ENCODE assay signal across 13 cellular contexts in genomic region chr20:41475507-41475906, GRCh38.
DNase-seq lines count a peak whose midpoint lies in the region; ATAC-seq, FAIRE-seq and TF ChIP-seq lines count a peak whose summit lies in the region.
"Had no signal": no experiment of that assay in that cellular context is flagged by ENCODE, and none has a peak within 500 bp of the region (broad histone marks: within the 10 kb centered on the region; RNA-seq: fewer than 3 reads in every experiment).

No MANE protein-coding gene starts in this region.

- POLR2A ChIA-PET in activated CD8-positive, alpha-beta T cell treated with anti-CD3 and anti-CD28 coated beads for 36 hours (lab: Charles Lee), result no interaction called here
- POLR2A ChIA-PET in activated CD8-positive, alpha-beta T cell treated with anti-CD3 and anti-CD28 coated beads, Interleukin-2, amount 10 ng/mL, durations not matched to agents 7 days and 5 days (lab: Charles Lee), result no interaction called here
- POLR2A ChIA-PET in HepG2 (lab: Yijun Ruan, JAX), result no interaction called here

- H3K36me3 ChIP-seq in HepG2 (replicated peaks in 1 of 2; ENCODE audit: control insufficient read depth in 1 of 2, insufficient read depth in 2 of 2, low read length in 2 of 2) (peaks cover 12 to 58% of the 10 kb centered on the region in 2 experiments), stomach (peaks cover 6 to 54% (median 39%) of the 10 kb centered on the region in 4 donors)

- in situ Hi-C loops in astrocyte of the spinal cord (cut with HindIII; ENCODE audit: low sequenced_read_pairs), result no loop called here
- in situ Hi-C loops in HepG2 (cut with HindIII; ENCODE audit: extremely low pct_ligation_motif_present, low pct_unique_long_range_greater_than_20kb), result no loop called here

- no peaks in the 10 kb centered on the region for H3K9me3 Mint-ChIP-seq in activated CD8-positive, alpha-beta T cell treated with anti-CD3 and anti-CD28 coated beads for 36 hours
- H3K9me3 Mint-ChIP-seq in activated CD8-positive, alpha-beta T cell treated with anti-CD3 and anti-CD28 coated beads, Interleukin-2, amount 10 ng/mL, durations not matched to agents 7 days and 5 days (ENCODE audit: insufficient read depth), result no peaks in the 10 kb centered on the region

- TF ChIP-seq RAD21 in HepG2 (CRISPR knock-in tag; IDR thresholded peaks at IDR 0.05), result no peak

- H4K20me1 ChIP-seq in HepG2 (ENCODE audit: insufficient read depth, low read length), result no peaks in the 10 kb centered on the region

- H3K4me3 ChIP-seq in astrocyte of the spinal cord (ENCODE audit: low read depth, low read length), result no peak overlapping the region
- no peak overlapping the region for H3K4me3 ChIP-seq in HepG2 (replicated peaks in 1 of 3; ENCODE audit: insufficient read depth in 1 of 3, low read depth in 2 of 3, low read length in 3 of 3)
- no peak overlapping the region for H3K4me3 ChIP-seq in stomach
- H3K4me3 ChIP-seq: lower lobe of right lung had no signal

- intact Hi-C loops in activated CD8-positive, alpha-beta T cell treated with anti-CD3 and anti-CD28 coated beads for 36 hours (cut with micrococcal nuclease), result no loop called here
- intact Hi-C loops in HepG2 (cut with micrococcal nuclease; ENCODE audit: unreplicated experiment) (no loop called here), stomach (cut with DNase I; ENCODE audit: low total_unique reads) (no loop called here)

- H3K4me2 ChIP-seq in HepG2 (ENCODE audit: low read depth, low read length), result no peak overlapping the region

- peaks cover 24% of the 10 kb centered on the region for H3K4me1 Mint-ChIP-seq in activated CD8-positive, alpha-beta T cell treated with anti-CD3 and anti-CD28 coated beads for 36 hours (ENCODE audit: low read depth)
- H3K4me1 Mint-ChIP-seq in activated CD8-positive, alpha-beta T cell treated with anti-CD3 and anti-CD28 coated beads, Interleukin-2, amount 10 ng/mL, durations not matched to agents 7 days and 5 days (ENCODE audit: low read depth), result peaks cover 24% of the 10 kb centered on the region
- H3K4me1 Mint-ChIP-seq in T-helper 17 cell, result peaks cover 17% of the 10 kb centered on the region

- no peak for TF ChIP-seq POLR2A in HepG2 (IDR thresholded peaks at IDR 0.05; ENCODE audit: insufficient read depth in 1 of 2, low read depth in 2 of 2, low read length in 2 of 2)
- TF ChIP-seq POLR2A in stomach (IDR thresholded peaks at IDR 0.05), result no peak

- CTCF ChIA-PET in activated CD8-positive, alpha-beta T cell treated with anti-CD3 and anti-CD28 coated beads for 36 hours (lab: Charles Lee), result no interaction called here
- CTCF ChIA-PET in activated CD8-positive, alpha-beta T cell treated with anti-CD3 and anti-CD28 coated beads, Interleukin-2, amount 10 ng/mL, durations not matched to agents 7 days and 5 days (lab: Charles Lee), result no interaction called here
- CTCF ChIA-PET in HepG2 (lab: Yijun Ruan, JAX; ENCODE audit: low intra/inter-chr PET ratio, low total read pairs), result no interaction called here

- H3K27me3 ChIP-seq in HepG2 (ENCODE audit: control insufficient read depth in 1 of 2, insufficient read depth in 2 of 2, low read length in 2 of 2), result no peaks in the 10 kb centered on the region
- H3K27me3 ChIP-seq in stomach, result no peaks in the 10 kb centered on the region

- H3K36me3 Mint-ChIP-seq in activated CD8-positive, alpha-beta T cell treated with anti-CD3 and anti-CD28 coated beads for 36 hours (ENCODE audit: low read depth), result peaks cover 21% of the 10 kb centered on the region
- H3K36me3 Mint-ChIP-seq in activated CD8-positive, alpha-beta T cell treated with anti-CD3 and anti-CD28 coated beads, Interleukin-2, amount 10 ng/mL, durations not matched to agents 7 days and 5 days (ENCODE audit: low read depth), result peaks cover 28% of the 10 kb centered on the region
- H3K36me3 Mint-ChIP-seq in T-helper 17 cell (ENCODE audit: low read depth), result peaks cover 21% of the 10 kb centered on the region

- H3K27me3 Mint-ChIP-seq in activated CD8-positive, alpha-beta T cell treated with anti-CD3 and anti-CD28 coated beads for 36 hours, result no peaks in the 10 kb centered on the region
- H3K27me3 Mint-ChIP-seq in activated CD8-positive, alpha-beta T cell treated with anti-CD3 and anti-CD28 coated beads, Interleukin-2, amount 10 ng/mL, durations not matched to agents 7 days and 5 days (ENCODE audit: low read depth), result no peaks in the 10 kb centered on the region
- no peaks in the 10 kb centered on the region for H3K27me3 Mint-ChIP-seq in T-helper 17 cell

- no peak overlapping the region for H2AFZ ChIP-seq in HepG2 (ENCODE audit: low read length)

- TF ChIP-seq EP300 in HepG2 (IDR thresholded peaks at IDR 0.05; ENCODE audit: low read depth in 2 of 2, low read length in 2 of 2), result no peak
- no peak for TF ChIP-seq EP300 in HepG2 (CRISPR knock-in tag; IDR thresholded peaks at IDR 0.05; ENCODE audit: borderline replicate concordance)
- no peak for TF ChIP-seq EP300 in stomach (IDR thresholded peaks at IDR 0.05)

- no peak for ATAC-seq in activated CD8-positive, alpha-beta T cell treated with anti-CD3 and anti-CD28 coated beads for 36 hours
- no peak for ATAC-seq in activated CD8-positive, alpha-beta T cell treated with anti-CD3 and anti-CD28 coated beads, Interleukin-2, amount 10 ng/mL, durations not matched to agents 7 days and 5 days
- ATAC-seq in HepG2, result no peak
- ATAC-seq in T-helper 17 cell, result no peak

- no peak overlapping the region for H3K4me3 Mint-ChIP-seq in activated CD8-positive, alpha-beta T cell treated with anti-CD3 and anti-CD28 coated beads for 36 hours
- H3K4me3 Mint-ChIP-seq in activated CD8-positive, alpha-beta T cell treated with anti-CD3 and anti-CD28 coated beads, Interleukin-2, amount 10 ng/mL, durations not matched to agents 7 days and 5 days, result no peak overlapping the region
- no peak overlapping the region for H3K4me3 Mint-ChIP-seq in T-helper 17 cell

- DNase-seq in activated CD8-positive, alpha-beta T cell treated with anti-CD3 and anti-CD28 coated beads for 36 hours, result no peak
- no peak for DNase-seq in activated CD8-positive, alpha-beta T cell treated with anti-CD3 and anti-CD28 coated beads, Interleukin-2, amount 10 ng/mL, durations not matched to agents 7 days and 5 days
- DNase-seq in astrocyte of the spinal cord (ENCODE audit: low read depth, low spot score), result peak; percentile 5
- DNase-seq in HepG2 (ENCODE audit: low spot score), result no peak
- DNase-seq in stomach, result no peak
- DNase-seq in stimulated activated CD4-positive, alpha-beta T cell treated with anti-CD3 and anti-CD28 coated beads, Interleukin-2, amount 100 ng/mL, for 48 hours, result no peak
- no peak for DNase-seq in T-helper 17 cell
- DNase-seq in NCI-H2107 (lab: John Stamatoyannopoulos, UW), result no peak
- DNase-seq: hippocampal formation, lower lobe of right lung, NCI-H187 treated with DMSO at 0.1 percent for 48 hours had no signal

- 100% methylated on average over 1 of the region's 1 CpG for WGBS in HepG2 (ENCODE audit: low lambda C conversion rate)
- WGBS in stomach, 5 donors, result 31 to 48% (median 38%) methylated on average over 1 of the region's 1 CpG

- H3K79me2 ChIP-seq in HepG2 (ENCODE audit: insufficient read depth, low read length), result no peaks in the 10 kb centered on the region

- no peak overlapping the region for H3K27ac ChIP-seq in HepG2 (ENCODE audit: extremely low read length, insufficient read depth, low read length)
- peak overlapping the region in 3 of 5 donors; percentile 24 to 57 (median 43) for H3K27ac ChIP-seq in stomach
- H3K27ac ChIP-seq: lower lobe of right lung had no signal

- FAIRE-seq in HepG2 (lab: Jason Lieb, UNC), result no peak
- FAIRE-seq: bronchial epithelial cell, endometrium had no signal

- no peak overlapping the region for H3K9ac ChIP-seq in HepG2 (ENCODE audit: insufficient read depth, low read depth, low read length)

- peaks cover 8% of the 10 kb centered on the region for H3K4me1 ChIP-seq in HepG2 (ENCODE audit: insufficient read depth, low read length)
- peaks cover 0 to 24% (median 15%) of the 10 kb centered on the region in 4 donors for H3K4me1 ChIP-seq in stomach

- H3K9me3 ChIP-seq in HepG2 (ENCODE audit: low read length) (no peaks in the 10 kb centered on the region), stomach (no peaks in the 10 kb centered on the region), T-helper 17 cell (ENCODE audit: control insufficient read depth, low read length, poor library complexity, severe bottlenecking) (no peaks in the 10 kb centered on the region)
- H3K9me3 ChIP-seq: lower lobe of right lung had no signal

- H3K27ac Mint-ChIP-seq in activated CD8-positive, alpha-beta T cell treated with anti-CD3 and anti-CD28 coated beads for 36 hours, result peak overlapping the region; percentile 35
- H3K27ac Mint-ChIP-seq in activated CD8-positive, alpha-beta T cell treated with anti-CD3 and anti-CD28 coated beads, Interleukin-2, amount 10 ng/mL, durations not matched to agents 7 days and 5 days, result no peak overlapping the region
- no peak overlapping the region for H3K27ac Mint-ChIP-seq in T-helper 17 cell

- BruUV-seq in HepG2 (replicated peaks; lab: Mats Ljungman, UMichigan), result no TSS peak

- no peak for TF ChIP-seq CTCF in activated CD8-positive, alpha-beta T cell treated with anti-CD3 and anti-CD28 coated beads for 36 hours (IDR thresholded peaks at IDR 0.05)
- TF ChIP-seq CTCF in astrocyte of the spinal cord (IDR thresholded peaks at IDR 0.05; ENCODE audit: low read depth, low read length), result no peak
- TF ChIP-seq CTCF in HepG2 (CRISPR knock-in tag; IDR thresholded peaks at IDR 0.05), result no peak
- TF ChIP-seq CTCF in stomach (IDR thresholded peaks at IDR 0.05), result no peak

TF ChIP-seq in HepG2, 621 proteins besides CTCF, POLR2A, EP300 and RAD21 (continues in another document):
- TF ChIP-seq ZNF281 (CRISPR knock-in tag; IDR thresholded peaks at IDR 0.05; ENCODE audit: borderline replicate concordance), result 0 out of 2 replicates have a peak, but pooled peaks have one; percentile 24
